Comparison of ENCODE assay signal across 17 cellular contexts in genomic region chr3:134186391-134186790, GRCh38.
"Had no signal": no experiment of that assay in that cellular context is flagged by ENCODE, and none has a peak within 500 bp of the region (broad histone marks: within the 10 kb centered on the region; RNA-seq: fewer than 3 reads in every experiment).

No MANE protein-coding gene starts in this region.

- H2AFZ ChIP-seq: neural progenitor cell had no signal

- H3K4me1 Mint-ChIP-seq: naive B cell, neural progenitor cell had no signal

- H3K9me3 Mint-ChIP-seq: activated naive CD4-positive, alpha-beta T cell treated with anti-CD3 and anti-CD28 coated beads, Interleukin-2, amount 50 U/mL, for 24 hours; naive B cell; neural progenitor cell; stimulated activated naive B cell treated with anti-CD40 and anti-IgM and Interleukin-4, amounts not matched to agents 10 μg/mL and 1 μg/mL and 100 μg/mL, for 72 hours had no signal

- H3K27me3 Mint-ChIP-seq: activated naive CD4-positive, alpha-beta T cell treated with anti-CD3 and anti-CD28 coated beads, Interleukin-2, amount 50 U/mL, for 24 hours; naive B cell; stimulated activated naive B cell treated with anti-CD40 and anti-IgM and Interleukin-4, amounts not matched to agents 10 μg/mL and 1 μg/mL and 100 μg/mL, for 72 hours had no signal

- H3K9ac ChIP-seq: neural progenitor cell had no signal

- H3K4me2 ChIP-seq: neural progenitor cell had no signal

- H3K4me3 Mint-ChIP-seq: activated naive CD4-positive, alpha-beta T cell treated with anti-CD3 and anti-CD28 coated beads, Interleukin-2, amount 50 U/mL, for 24 hours; naive B cell; neural progenitor cell; stimulated activated naive B cell treated with anti-CD40 and anti-IgM and Interleukin-4, amounts not matched to agents 10 μg/mL and 1 μg/mL and 100 μg/mL, for 72 hours had no signal

- H3K4me1 ChIP-seq: breast epithelium, esophagus squamous epithelium, foreskin keratinocyte, neural progenitor cell, psoas muscle had no signal

- H3K27ac Mint-ChIP-seq: activated naive CD4-positive, alpha-beta T cell treated with anti-CD3 and anti-CD28 coated beads, Interleukin-2, amount 50 U/mL, for 24 hours; naive B cell; neural progenitor cell; stimulated activated naive B cell treated with anti-CD40 and anti-IgM and Interleukin-4, amounts not matched to agents 10 μg/mL and 1 μg/mL and 100 μg/mL, for 72 hours had no signal

- H3K27ac ChIP-seq: breast epithelium, coronary artery, esophagus squamous epithelium, foreskin keratinocyte, neural progenitor cell, psoas muscle had no signal

- DNase-seq: activated CD4-positive, alpha-beta T cell treated with anti-CD3 and anti-CD28 coated beads, Interleukin-2, amount 50 U/mL, for 48 hours; activated gamma-delta T cell; esophagus squamous epithelium; foreskin keratinocyte; hypothalamus; islet precursor cell; left colon; mucosa of descending colon; naive B cell; psoas muscle; spleen; stimulated activated naive B cell treated with anti-CD40 and anti-IgM and Interleukin-4, amounts not matched to agents 10 μg/mL and 1 μg/mL and 100 μg/mL, for 72 hours; T1000 had no signal

- H3K4me3 ChIP-seq: breast epithelium, coronary artery, esophagus squamous epithelium, mucosa of descending colon, neural progenitor cell, psoas muscle, spleen had no signal

- H3K27me3 ChIP-seq: breast epithelium, esophagus squamous epithelium, foreskin keratinocyte, neural progenitor cell, spleen had no signal

- H3K36me3 ChIP-seq: breast epithelium had no signal

- H3K9me3 ChIP-seq: breast epithelium, esophagus squamous epithelium, mucosa of descending colon, psoas muscle, spleen had no signal
